ENCODE assay signal across 13 cellular contexts in the genomic region with DNA sequence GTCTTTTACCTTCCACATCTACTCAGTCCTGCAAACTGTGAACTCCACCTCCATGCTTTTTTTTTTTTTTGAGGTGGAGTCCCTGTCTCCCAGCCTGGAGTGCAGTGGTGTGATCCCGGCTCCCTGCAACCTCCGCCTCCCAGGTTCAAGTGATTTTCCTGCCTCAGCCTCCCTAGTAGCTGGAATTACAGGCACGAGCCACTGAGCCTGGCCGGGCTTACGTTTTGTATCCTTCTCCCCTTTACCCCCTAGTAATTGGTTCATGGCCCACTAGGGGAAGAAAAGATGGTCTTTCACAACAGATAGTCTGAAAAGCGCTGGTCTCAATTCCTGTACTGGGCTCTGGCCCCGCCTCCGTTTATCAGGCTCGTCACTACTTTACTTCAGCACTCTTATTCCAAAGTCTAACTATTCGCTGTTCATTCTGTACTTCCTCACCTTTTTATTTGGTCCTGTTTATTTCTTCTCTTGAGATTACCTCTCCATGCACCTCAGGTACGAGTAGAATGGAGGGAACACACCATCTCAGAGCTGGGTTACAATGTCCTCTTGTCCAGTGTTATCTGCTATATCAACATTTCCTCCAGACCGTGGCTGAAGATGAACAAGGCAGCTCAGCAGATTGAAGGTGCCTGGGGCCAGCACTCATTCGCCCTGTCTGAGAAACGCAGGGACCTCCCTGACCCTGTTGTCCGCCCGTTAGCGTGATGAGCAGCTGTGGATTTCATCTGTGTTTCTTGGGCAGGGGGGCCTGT. TPM values are rescaled to one million over a fixed set of nuclear protein-coding genes. Genes with fewer than 3 reads are reported as not detected.
DNase-seq lines count a peak whose midpoint lies in the region; ATAC-seq and TF ChIP-seq lines count a peak whose summit lies in the region.
"Had no signal": no experiment of that assay in that cellular context is flagged by ENCODE, and none has a peak within 500 bp of the region (broad histone marks: within the 10 kb centered on the region; RNA-seq: fewer than 3 reads in every experiment).

No MANE protein-coding gene starts in this region.

- H3K4me3 ChIP-seq in endodermal cell (ENCODE audit: low read length): no peak overlapping the region

- peaks cover 8% of the 10 kb centered on the region for H3K36me3 Mint-ChIP-seq in endodermal cell (ENCODE audit: low read depth)
- H3K36me3 Mint-ChIP-seq in osteocyte (ENCODE audit: unreplicated experiment): peaks cover 15% of the 10 kb centered on the region

- WGBS in endodermal cell (ENCODE audit: insufficient coverage in 1 of 2, insufficient read length in 1 of 2), 2 experiments: 83 to 94% methylated on average over 8 to 17 of the region's 17 CpGs

- H3K4me1 Mint-ChIP-seq in endodermal cell (peaks cover 13% of the 10 kb centered on the region), osteocyte (ENCODE audit: unreplicated experiment) (peaks cover 68% of the 10 kb centered on the region)

- H3K4me3 Mint-ChIP-seq in endodermal cell (no peak overlapping the region), osteocyte (ENCODE audit: unreplicated experiment) (no peak overlapping the region)

- H3K27me3 Mint-ChIP-seq in endodermal cell (ENCODE audit: insufficient read depth) (no peaks in the 10 kb centered on the region), osteocyte (ENCODE audit: unreplicated experiment) (no peaks in the 10 kb centered on the region)
- H3K27me3 Mint-ChIP-seq: CD4-positive, alpha-beta memory T cell had no signal

- no peaks in the 10 kb centered on the region for H3K9me3 ChIP-seq in endodermal cell (ENCODE audit: control insufficient read depth, low read length)

- H3K9me3 Mint-ChIP-seq in endodermal cell (no peaks in the 10 kb centered on the region), osteocyte (ENCODE audit: unreplicated experiment) (no peaks in the 10 kb centered on the region)
- H3K9me3 Mint-ChIP-seq: CD4-positive, alpha-beta memory T cell had no signal

- TF ChIP-seq CTCF in endodermal cell (conservative IDR thresholded peaks at IDR 0.05) (no peak), osteocyte (IDR thresholded peaks at IDR 0.05) (no peak)

- H3K27me3 ChIP-seq in endodermal cell (ENCODE audit: control insufficient read depth, insufficient read depth, low read length, poor library complexity, severe bottlenecking): no peaks in the 10 kb centered on the region

- no peaks in the 10 kb centered on the region for H3K4me1 ChIP-seq in endodermal cell (ENCODE audit: control insufficient read depth, insufficient read depth, low read length)

- H3K36me3 ChIP-seq in endodermal cell (ENCODE audit: control insufficient read depth, insufficient read depth, low read length): no peaks in the 10 kb centered on the region

- peak; percentile 24 for DNase-seq in CD1c-positive myeloid dendritic cell (ENCODE audit: extremely low spot score)
- DNase-seq in NCI-H146 treated with DMSO at 0.1 percent for 48 hours (lab: John Stamatoyannopoulos, UW; ENCODE audit: unreplicated experiment): peak; percentile 64
- no peak for DNase-seq in endodermal cell
- no peak for DNase-seq in osteocyte (ENCODE audit: extremely low spot score, unreplicated experiment)
- DNase-seq in activated T-cell treated with anti-CD3 and anti-CD28 coated beads for 4 hours: no peak
- DNase-seq in GM03348 (ENCODE audit: low spot score): no peak
- no peak for DNase-seq in DMS153 (lab: John Stamatoyannopoulos, UW)
- DNase-seq: CD4-positive, alpha-beta memory T cell; NCI-H2171; stimulated activated CD4-positive, alpha-beta T cell treated with anti-CD3 and anti-CD28 coated beads, Interleukin-4, amount 100 ng/mL, for 24 hours; stimulated activated naive CD4-positive, alpha-beta T cell treated with Interleukin-2 at 50 U/mL for 16 hours; T-helper 2 cell had no signal

- H3K9ac ChIP-seq in endodermal cell (ENCODE audit: extremely low read depth, low read length, poor library complexity, severe bottlenecking): no peak overlapping the region

- ATAC-seq in HG03439 (IDR thresholded peaks at IDR 0.05; ENCODE audit: unreplicated experiment): no peak

- H3K27ac Mint-ChIP-seq in endodermal cell (peak overlapping the region; percentile 38), osteocyte (ENCODE audit: unreplicated experiment) (peak overlapping the region; percentile 46)

- H3K27ac ChIP-seq in endodermal cell (ENCODE audit: low read depth, low read length): peak overlapping the region; percentile 93

RNA-seq across cellular contexts. Expression of a gene that starts 16.2 kb away (rescaled TPM):
- total RNA-seq in endodermal cell (10 to 100 TPM; 14.7 to 20.3 TPM), osteocyte (26.8 and 32.9 TPM in 2 replicates)
- polyA plus RNA-seq in endodermal cell (2013, experiment 1 of 2): 11.6 TPM
- polyA plus RNA-seq in endodermal cell (2013, experiment 2 of 2): 12.0 TPM

RNA-seq across cellular contexts. Expression of a gene that starts 16.4 kb away (rescaled TPM):
- total RNA-seq in endodermal cell: 10 to 100 TPM; 13.2 to 13.7 TPM
- 14.2 TPM for polyA plus RNA-seq in endodermal cell (2013, experiment 1 of 2)
- 14.4 TPM for polyA plus RNA-seq in endodermal cell (2013, experiment 2 of 2)
- total RNA-seq in osteocyte: 11.5 and 12.5 TPM in 2 replicates

Comparison
In these comparisons a context has a peak if more than half of its experiments do, and no peak if none do; other contexts are left out.
1. DNase-seq: peak in CD1c-positive myeloid dendritic cell (single experiment) and NCI-H146 treated with DMSO at 0.1 percent for 48 hours (single experiment); none in endodermal cell (single experiment), osteocyte (single experiment), activated T-cell treated with anti-CD3 and anti-CD28 coated beads for 4 hours (single experiment), GM03348 (single experiment) and DMS153 (single experiment).